Comparison of ENCODE assay signal across 24 cellular contexts in genomic region chr3:178421069-178421468, GRCh38.
DNase-seq lines count a peak whose midpoint lies in the region; FAIRE-seq and TF ChIP-seq lines count a peak whose summit lies in the region.
"Had no signal": no experiment of that assay in that cellular context is flagged by ENCODE, and none has a peak within 500 bp of the region (broad histone marks: within the 10 kb centered on the region; RNA-seq: fewer than 3 reads in every experiment).

No MANE protein-coding gene starts in this region.

- peak; percentile 43 for DNase-seq in NCI-H345 treated with DMSO at 0.1 percent for 48 hours (lab: John Stamatoyannopoulos, UW; ENCODE audit: unreplicated experiment)
- DNase-seq in NCI-H345 (lab: John Stamatoyannopoulos, UW), result no peak
- peak; percentile 87 to 98 for DNase-seq in NCI-H2081 (lab: John Stamatoyannopoulos, UW)
- no peak for DNase-seq in RCC 7860 (ENCODE audit: low spot score)
- no peak for DNase-seq in T-helper 9 cell
- DNase-seq in DMS79 (lab: John Stamatoyannopoulos, UW), result no peak
- DNase-seq in HK-2 (ENCODE audit: unreplicated experiment), result no peak
- DNase-seq in thyroid gland, result no peak
- DNase-seq: activated CD4-positive, alpha-beta T cell treated with anti-CD3 and anti-CD28 coated beads for 4 hours; anterior cingulate cortex; EL; GM23248; mesendoderm; naive B cell; NCI-H187; NCI-H82; SJCRH30; stimulated activated CD4-positive, alpha-beta T cell treated with anti-CD3 and anti-CD28 coated beads, Interleukin-4, amount 100 ng/mL, for 24 hours; stimulated activated naive CD4-positive, alpha-beta T cell treated with Interleukin-2 at 50 U/mL for 16 hours; T-cell had no signal

- no peaks in the 10 kb centered on the region for H3K27me3 ChIP-seq in thyroid gland
- H3K27me3 ChIP-seq: cardiac muscle cell, right atrium auricular region, SJCRH30 had no signal

- H3K36me3 ChIP-seq in thyroid gland, result no peaks in the 10 kb centered on the region
- H3K36me3 ChIP-seq: cardiac muscle cell, right atrium auricular region, SJCRH30, thoracic aorta had no signal

- WGBS in thyroid gland, 2 donors, result 88 to 91% methylated on average over 1 of the region's 1 CpG

- no peak for TF ChIP-seq POLR2A in thyroid gland (IDR thresholded peaks at IDR 0.05)

- no peaks in the 10 kb centered on the region for H3K9me3 ChIP-seq in thyroid gland
- H3K9me3 ChIP-seq: right atrium auricular region, SJCRH30, thoracic aorta had no signal

- H3K27ac ChIP-seq in thyroid gland, result no peak overlapping the region
- H3K27ac ChIP-seq: cardiac muscle cell, GM23248, right atrium auricular region, SJCRH30, thoracic aorta had no signal

- H3K4me3 ChIP-seq in thyroid gland (replicated peaks in 1 of 3), result no peak overlapping the region
- H3K4me3 ChIP-seq: cardiac muscle cell, GM23248, right atrium auricular region, SJCRH30, thoracic aorta had no signal

- TF ChIP-seq CTCF in thyroid gland (IDR thresholded peaks at IDR 0.05), result no peak

- intact Hi-C loops in thyroid gland (cut with DNase I), result no loop called here

- H3K4me1 ChIP-seq in thyroid gland, result peaks cover 0 to 6% of the 10 kb centered on the region in 2 donors
- H3K4me1 ChIP-seq: right atrium auricular region had no signal

- peak; percentile 31 for FAIRE-seq in RCC 7860 (lab: Jason Lieb, UNC)
- FAIRE-seq: GM19239 had no signal

Comparison
In these comparisons a context has a peak if more than half of its experiments do, and no peak if none do; other contexts are left out.
1. DNase-seq: peak in NCI-H345 treated with DMSO at 0.1 percent for 48 hours (single experiment) and NCI-H2081 (2 of 2); none in NCI-H345 (single experiment), RCC 7860 (single experiment), T-helper 9 cell (single experiment), DMS79 (single experiment), HK-2 (single experiment) and thyroid gland (0 of 2).